ENCODE assay signal across 24 cellular contexts in the genomic region with DNA sequence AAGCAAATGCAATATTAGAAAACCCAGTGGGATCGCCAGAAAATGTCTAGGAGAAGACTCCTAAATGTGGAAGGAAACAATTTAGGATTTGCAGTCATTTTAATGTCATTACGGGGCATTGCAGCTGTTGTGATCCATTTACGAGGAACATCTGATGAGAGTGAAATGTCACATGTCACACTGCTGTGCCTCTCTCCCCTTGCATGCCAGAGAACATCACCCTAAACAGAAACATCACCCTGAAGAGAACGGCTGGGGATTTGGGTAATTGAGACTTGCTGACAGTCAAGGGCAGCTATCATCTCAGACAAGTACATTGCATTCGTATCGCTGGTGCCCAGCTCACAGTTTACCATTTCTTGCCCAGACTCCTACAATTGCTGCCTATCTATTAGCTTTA.
"Had no signal": no experiment of that assay in that cellular context is flagged by ENCODE, and none has a peak within 500 bp of the region (broad histone marks: within the 10 kb centered on the region; RNA-seq: fewer than 3 reads in every experiment).

No MANE protein-coding gene starts in this region.

- H3K4me1 ChIP-seq: left lung, lower lobe of right lung, spleen, suprapubic skin, tibial artery, upper lobe of right lung had no signal

- H3K27ac ChIP-seq: left lung, lower lobe of right lung, ovary, skin epidermis, spleen, suprapubic skin, thoracic aorta, tibial artery, upper lobe of right lung had no signal

- H3K9me3 ChIP-seq: lower lobe of right lung, ovary, suprapubic skin, thoracic aorta, tibial artery, upper lobe of right lung had no signal

- DNase-seq: hypothalamus; immature natural killer cell; kidney; left colon; left lung; lower lobe of right lung; mammary epithelial cell; mesenchymal stem cell; naive B cell; natural killer cell; nephron progenitor cell; ovary; right cardiac atrium; spleen; stimulated activated CD4-positive, alpha-beta T cell treated with anti-CD3 and anti-CD28 coated beads, Interleukin-4, amount 100 ng/mL, for 24 hours; stimulated activated naive CD4-positive, alpha-beta T cell; tibial artery; trophoblast cell; upper lobe of right lung had no signal

- H3K4me3 ChIP-seq: left lung, lower lobe of right lung, ovary, skin epidermis, spleen, suprapubic skin, thoracic aorta, tibial artery, upper lobe of right lung had no signal

- ATAC-seq: left colon; left lung; lower lobe of right lung; natural killer cell; right cardiac atrium; sciatic nerve; stimulated activated effector memory CD8-positive, alpha-beta T cell treated with anti-CD3 and anti-CD28 coated beads, Interleukin-12 subunit alpha, Interleukin-12 subunit beta, amount 100 ng/mL, for 72 hours; upper lobe of right lung had no signal

- H3K27me3 ChIP-seq: left lung, ovary, spleen, suprapubic skin, tibial artery, upper lobe of right lung had no signal

- H3K36me3 ChIP-seq: left lung, lower lobe of right lung, ovary, spleen, suprapubic skin, thoracic aorta, tibial artery, upper lobe of right lung had no signal
